8 cellular contexts compared by ENCODE assay signal in genomic region chr10:47915849-47916548, GRCh38. TPM values are rescaled to one million over a fixed set of nuclear protein-coding genes. Genes with fewer than 3 reads are reported as not detected.
DNase-seq lines count a peak whose midpoint lies in the region; ATAC-seq, FAIRE-seq and TF ChIP-seq lines count a peak whose summit lies in the region.
"Not testable (repeated sequence)": the region's sequence is repeated elsewhere in the genome, so short reads cannot be mapped to it uniquely, and the experiment has no call there.

No MANE protein-coding gene starts in this region.

- not testable (repeated sequence) for H3K36me3 ChIP-seq in Panc1 (ENCODE audit: control insufficient read depth, insufficient read depth, low read length); left ventricle myocardium inferior; lung (ENCODE audit: control insufficient read depth in 2 of 2, insufficient read depth in 2 of 2, low read length in 2 of 2); upper lobe of left lung

- not testable (repeated sequence) for H3K4me3 ChIP-seq in A549; Panc1 (ENCODE audit: low read depth in 2 of 2, low read length in 2 of 2); astrocyte of the spinal cord (ENCODE audit: low read depth, low read length); left ventricle myocardium inferior; lung; upper lobe of left lung

- not testable (repeated sequence) for H3K27ac Mint-ChIP-seq in H9

- not testable (repeated sequence) for H3K4ac ChIP-seq in H9 (ENCODE audit: low read depth, low read length)

- BruUV-seq in Panc1 (replicated peaks; lab: Mats Ljungman, UMichigan): not testable (repeated sequence)

- intact Hi-C loops in Panc1 (cut with micrococcal nuclease; ENCODE audit: unreplicated experiment); left ventricle myocardium inferior (cut with micrococcal nuclease): not testable (repeated sequence)

- H2BK20ac ChIP-seq in H9 (ENCODE audit: low read depth, low read length, poor library complexity, severe bottlenecking): not testable (repeated sequence)

- not testable (repeated sequence) for H3K4me3 Mint-ChIP-seq in H9

- H2BK15ac ChIP-seq in H9 (ENCODE audit: low read depth, low read length): not testable (repeated sequence)

- not testable (repeated sequence) for FAIRE-seq in A549 (lab: Jason Lieb, UNC)

- H3K9me3 Mint-ChIP-seq in H9: not testable (repeated sequence)

- no CpG with 5 or more reads among the region's 4 CpGs for WGBS in A549 (ENCODE audit: missing lambda C conversion rate)
- WGBS in H9 (ENCODE audit: extremely low coverage, insufficient read length, low lambda C conversion rate): no CpG with 5 or more reads among the region's 4 CpGs
- WGBS in lung, 2 donors: 43% methylated on average over 1 of the region's 4 CpGs; no CpG with 5 or more reads in 1 of the 2 donors
- WGBS in upper lobe of left lung, 2 donors: no CpG with 5 or more reads among the region's 4 CpGs

- not testable (repeated sequence) for TF ChIP-seq POLR2A in A549 (IDR thresholded peaks at IDR 0.05; ENCODE audit: low read length); upper lobe of left lung (IDR thresholded peaks at IDR 0.05)

- not testable (repeated sequence) for H3K27me3 ChIP-seq in H9 (ENCODE audit: insufficient read depth, low read length); Panc1 (ENCODE audit: control insufficient read depth, insufficient read depth, low read length); left ventricle myocardium inferior (ENCODE audit: low read depth); lung (ENCODE audit: control insufficient read depth, insufficient read depth); upper lobe of left lung

- not testable (repeated sequence) for H3K18ac ChIP-seq in H9 (ENCODE audit: insufficient read length, low read depth, low read length)

- CTCF ChIA-PET in A549 (lab: Yijun Ruan, JAX); Panc1 (lab: Charles Lee): not testable (repeated sequence)

- H3K23ac ChIP-seq in H9 (ENCODE audit: insufficient read length, low read depth, low read length): not testable (repeated sequence)

- not testable (repeated sequence) for H4K5ac ChIP-seq in H9 (ENCODE audit: insufficient read length, low read depth, low read length)

- H3K14ac ChIP-seq in H9 (ENCODE audit: insufficient read depth, low read length): not testable (repeated sequence)

- not testable (repeated sequence) for H3K56ac ChIP-seq in H9 (ENCODE audit: insufficient read length, low read depth, low read length)

- peak overlapping the region; percentile 64 to 81; a peak in 5 of 6 replicates for H3K27ac ChIP-seq in A549
- not testable (repeated sequence) for H3K27ac ChIP-seq in H9 (ENCODE audit: insufficient read length, low read depth, low read length); Panc1 (ENCODE audit: low read length); left ventricle myocardium inferior (replicated peaks); lung (ENCODE audit: low read depth in 1 of 2, low read length in 1 of 2); upper lobe of left lung

- H4K20me1 ChIP-seq in H9 (ENCODE audit: control insufficient read depth, insufficient read depth, insufficient read length): not testable (repeated sequence)

- H3K79me2 ChIP-seq in H9 (ENCODE audit: insufficient read depth, low read length): not testable (repeated sequence)

- not testable (repeated sequence) for H2BK5ac ChIP-seq in H9 (ENCODE audit: insufficient read length, low read length)

- not testable (repeated sequence) for H2AK5ac ChIP-seq in H9 (ENCODE audit: insufficient read length, low read length)

- in situ Hi-C loops in Panc1 (cut with HindIII; ENCODE audit: low pct_unique_long_range_greater_than_20kb, low sequenced_read_pairs); astrocyte of the spinal cord (cut with HindIII; ENCODE audit: low sequenced_read_pairs): not testable (repeated sequence)

- TF ChIP-seq EP300 in A549 (IDR thresholded peaks at IDR 0.05); upper lobe of left lung (IDR thresholded peaks at IDR 0.05): not testable (repeated sequence)

- H3K27me3 Mint-ChIP-seq in H9 (ENCODE audit: low read depth): not testable (repeated sequence)

- 0 out of 5 replicates have a peak, but pooled peaks of 1 of the 2 experiments have one; percentile 15 for TF ChIP-seq RAD21 in A549 (conservative IDR thresholded peaks at IDR 0.05 in 1 of 2, IDR thresholded peaks at IDR 0.05 in 1 of 2)

- DNase-seq in A549 (ENCODE audit: low read depth in 1 of 2, low spot score in 1 of 2); H9; Panc1 (ENCODE audit: low read depth, low spot score); astrocyte of the spinal cord (ENCODE audit: low read depth, low spot score); left ventricle myocardium inferior; lung (ENCODE audit: low spot score): not testable (repeated sequence)
- peak in 1 of 2 donors; percentile 31 for DNase-seq in upper lobe of left lung

- H4K91ac ChIP-seq in H9 (ENCODE audit: insufficient read length, low read depth, low read length): not testable (repeated sequence)

- not testable (repeated sequence) for H3K79me1 ChIP-seq in H9 (ENCODE audit: insufficient read depth, low read depth, low read length, poor library complexity, severe bottlenecking)

- H3K36me3 Mint-ChIP-seq in H9 (ENCODE audit: insufficient read depth in 1 of 3, low read depth in 3 of 3): not testable (repeated sequence)

- not testable (repeated sequence) for H3K9ac ChIP-seq in H9 (ENCODE audit: extremely low read depth, insufficient read length, low read length)

- H3K23me2 ChIP-seq in H9 (ENCODE audit: insufficient read length, low read depth, low read length, poor library complexity, severe bottlenecking): not testable (repeated sequence)

- H3K4me1 ChIP-seq in A549; H9 (ENCODE audit: insufficient read depth, low read length); Panc1 (ENCODE audit: control insufficient read depth, insufficient read depth, low read length); left ventricle myocardium inferior; lung (ENCODE audit: control insufficient read depth in 2 of 2, insufficient read depth in 2 of 2, low read length in 2 of 2); upper lobe of left lung: not testable (repeated sequence)

- not testable (repeated sequence) for H2BK120ac ChIP-seq in H9 (ENCODE audit: low read depth, low read length, poor library complexity, severe bottlenecking)

- H3K4me1 Mint-ChIP-seq in H9: not testable (repeated sequence)

- H2AFZ ChIP-seq in H9 (ENCODE audit: low read length): not testable (repeated sequence)

- peak overlapping the region; percentile 52; the same call in 2 of the 3 replicates for H3K4me2 ChIP-seq in A549
- H3K4me2 ChIP-seq in H9 (ENCODE audit: insufficient read depth, insufficient read length, low read length): not testable (repeated sequence)

- not testable (repeated sequence) for H2BK12ac ChIP-seq in H9 (ENCODE audit: insufficient read length, low read depth, low read length)

- H3K9me3 ChIP-seq in A549; H9 (ENCODE audit: control insufficient read depth, low read depth, low read length); Panc1 (ENCODE audit: control insufficient read depth, insufficient read depth, low read depth, low read length); left ventricle myocardium inferior (replicated peaks); lung (ENCODE audit: control insufficient read depth in 2 of 2, insufficient read depth in 1 of 2, low read length in 1 of 2); upper lobe of left lung: not testable (repeated sequence)

- ATAC-seq in A549 (peak; percentile 51 to 75; a peak in 4 of 6 replicates), Panc1 (peak; percentile 70), esophagus mucosa (peak; percentile 78), lung (ENCODE audit: insufficient read depth, low FRiP score) (peak; percentile 75), upper lobe of left lung (ENCODE audit: low FRiP score in 2 of 2) (peak; percentile 30 to 66)

- POLR2A ChIA-PET in A549 (lab: Yijun Ruan, JAX); Panc1 (lab: Charles Lee): not testable (repeated sequence)

- TF ChIP-seq CTCF in A549 (IDR thresholded peaks at IDR 0.05) (0 out of 3 replicates have a peak, but pooled peaks have one; percentile 14), H9 (conservative IDR thresholded peaks at IDR 0.05) (peak; percentile 31; the same call in 1 of the 3 replicates), astrocyte of the spinal cord (IDR thresholded peaks at IDR 0.05; ENCODE audit: low read depth, low read length) (peak; percentile 14), left ventricle myocardium inferior (IDR thresholded peaks at IDR 0.05; ENCODE audit: borderline replicate concordance) (peak; percentile 42)
- not testable (repeated sequence) for TF ChIP-seq CTCF in Panc1 (IDR thresholded peaks at IDR 0.05); lung (IDR thresholded peaks at IDR 0.05; ENCODE audit: control extremely low read depth, extremely low read depth); upper lobe of left lung (IDR thresholded peaks at IDR 0.05)

- H3T11ph ChIP-seq in H9 (ENCODE audit: low read length): not testable (repeated sequence)

- not testable (repeated sequence) for H4K8ac ChIP-seq in H9 (replicated peaks; ENCODE audit: insufficient read length, low read depth, low read length)

RNA-seq across cellular contexts. Expression of gene NPY4R2, which starts 2.5 kb away (rescaled TPM):
- 30.0 and 36.4 TPM in 2 replicates for polyA plus RNA-seq in A549 (2011; rRNA removed)
- 79.5 and 109 TPM in 2 replicates for polyA plus RNA-seq in A549 (2012; cell fraction: cytosol; rRNA removed)
- polyA plus RNA-seq in A549 (2012; cell fraction: nucleus; rRNA removed): 166 and 256 TPM in 2 replicates
- polyA plus RNA-seq in A549 (2017; fragmentation: RNase III; extraction: RNeasy Plus Mini Kit Qiagen cat#74134 plus additional on column Dnase treatment): 31.1 to 37.8 TPM (median 33.1 TPM) in 3 replicates
- polyA minus RNA-seq in A549 (2011; rRNA and poly(A)+ RNA removed): 101 and 106 TPM in 2 replicates
- 0.13 TPM in 1 of 2 replicates, not detected in the other for total RNA-seq in H9 (2021)
- total RNA-seq in Panc1 (2021; ENCODE audit: unreplicated experiment): 0.64 TPM
- polyA plus RNA-seq in Panc1 (2012; ENCODE audit: insufficient read length): 0.27 TPM
- total RNA-seq in esophagus mucosa: not detected
- not detected for total RNA-seq in left ventricle myocardium inferior
- total RNA-seq in lung: 10 to 100 TPM in 1 of 2 donors, 1 to 10 TPM in 1; 2.9 to 36.8 TPM
- polyA plus RNA-seq in lung: under 1 TPM; 0.07 to 0.45 TPM
- total RNA-seq in upper lobe of left lung: 1 to 10 TPM in 4 of 6 donors, under 1 TPM in 1, not detected in 1; 0.46 to 2.7 (median 2.4) TPM
